ENCODE assay signal across 8 cellular contexts in the genomic region with DNA sequence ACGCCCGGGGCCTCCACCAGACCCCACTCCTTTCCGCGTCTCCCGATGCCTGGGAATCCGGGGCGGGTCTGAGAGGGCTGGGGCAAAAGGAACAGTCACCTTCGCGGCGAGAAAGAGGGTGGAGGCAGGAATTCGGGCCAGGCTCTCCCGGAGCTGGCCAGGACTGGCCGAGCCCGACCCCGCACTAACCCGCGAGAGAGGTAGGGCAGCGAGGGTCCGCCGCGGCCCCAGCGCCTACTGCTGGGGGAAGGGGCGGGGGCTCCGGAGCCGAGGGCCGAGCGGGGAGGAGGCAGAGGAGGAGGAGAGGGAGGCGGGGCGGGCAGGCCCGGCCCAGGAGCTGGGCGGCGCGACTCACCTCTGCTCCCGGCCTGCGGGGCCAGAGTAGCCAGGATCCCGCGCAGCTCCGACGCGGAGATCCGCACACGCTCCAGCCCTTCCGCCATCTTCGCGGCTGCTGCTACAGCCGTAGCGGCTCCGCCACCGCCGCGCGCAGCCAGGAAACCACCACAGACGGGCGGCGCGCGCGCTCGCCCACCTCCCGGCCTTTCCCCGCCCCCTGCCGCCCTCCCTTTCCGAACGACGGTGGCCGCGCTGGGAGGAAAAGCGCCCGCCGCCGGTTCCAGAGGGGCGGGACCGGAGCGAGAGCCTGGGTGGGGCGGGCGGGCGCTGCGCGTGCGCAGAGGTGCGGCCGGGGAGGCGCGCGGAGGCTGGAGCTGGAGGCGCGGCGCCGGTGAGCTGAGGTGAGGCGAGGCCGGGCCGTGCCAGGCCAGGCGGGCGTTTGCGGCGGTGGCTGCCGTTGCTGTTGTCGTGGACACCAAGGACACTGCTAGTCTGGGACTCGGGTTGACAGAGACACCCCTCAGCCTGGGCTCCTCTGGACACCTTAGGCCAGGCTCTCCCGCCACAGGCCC. TPM values are rescaled to one million over a fixed set of nuclear protein-coding genes. Genes with fewer than 3 reads are reported as not detected.
DNase-seq lines count a peak whose midpoint lies in the region; ATAC-seq, FAIRE-seq and TF ChIP-seq lines count a peak whose summit lies in the region.

A gene (minus strand): TSS at position 508 of the 911 bp plus-strand sequence. CDS start 65 bp downstream, at position 443.
A gene with protein sequence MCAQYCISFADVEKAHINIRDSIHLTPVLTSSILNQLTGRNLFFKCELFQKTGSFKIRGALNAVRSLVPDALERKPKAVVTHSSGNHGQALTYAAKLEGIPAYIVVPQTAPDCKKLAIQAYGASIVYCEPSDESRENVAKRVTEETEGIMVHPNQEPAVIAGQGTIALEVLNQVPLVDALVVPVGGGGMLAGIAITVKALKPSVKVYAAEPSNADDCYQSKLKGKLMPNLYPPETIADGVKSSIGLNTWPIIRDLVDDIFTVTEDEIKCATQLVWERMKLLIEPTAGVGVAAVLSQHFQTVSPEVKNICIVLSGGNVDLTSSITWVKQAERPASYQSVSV (plus strand): TSS at position 673 of the 911 bp plus-strand sequence. CDS start 11,611 bp downstream, outside the sequence.

- H3K4me3 ChIP-seq in heart right ventricle (peak within 1 kb of the TSS; percentile 76 to 99 (median 90)), upper lobe of left lung (peak within 1 kb of the TSS; percentile 81 to 91 (median 84))

- H3K9me3 ChIP-seq in heart right ventricle (no peaks in the 10 kb centered on the region), upper lobe of left lung (no peaks in the 10 kb centered on the region)

- DNase-seq in GM12892 (ENCODE audit: insufficient read length), result peak; percentile 98
- peak; percentile 84 for DNase-seq in NCI-H1092 treated with DMSO at 0.1 percent for 48 hours (lab: John Stamatoyannopoulos, UW)
- peak; percentile 73 for DNase-seq in amniotic epithelial cell (ENCODE audit: low read depth)
- peak; percentile 93 to 95 for DNase-seq in heart right ventricle
- peak; percentile 98 for DNase-seq in posterior vena cava (ENCODE audit: low spot score)
- DNase-seq in upper lobe of left lung, result peak; percentile 89 to 98

- no peak for TF ChIP-seq EP300 in upper lobe of left lung (IDR thresholded peaks at IDR 0.05)

- H3K36me3 ChIP-seq in heart right ventricle (peaks cover 0 to 26% (median 0%) of the 10 kb centered on the region in 9 donors), upper lobe of left lung (peaks cover 0 to 19% (median 13%) of the 10 kb centered on the region in 4 donors)

- intact Hi-C loops in T-helper 1 cell treated with Interleukin-12 subunit alpha and Interleukin-12 subunit beta and Interleukin-4 antibody, amounts not matched to agents 30 ng/mL and 1 ng/mL, for 36 hours (cut with micrococcal nuclease), result loop anchor here (1.0 to 5.0 kb wide), 10 partner anchors 33 to 586 kb away; a partner anchor contains a TSS
- intact Hi-C loops in heart right ventricle (cut with DNase I) (no loop called here), posterior vena cava (cut with DNase I) (no loop called here)

- peak; percentile 89 for TF ChIP-seq POLR2A in GM12892 (IDR thresholded peaks at IDR 0.05; ENCODE audit: low read depth, low read length)
- TF ChIP-seq POLR2A in upper lobe of left lung (IDR thresholded peaks at IDR 0.05), result peak in 3 of 4 donors; percentile 14 to 76 (median 49)

- 0% methylated on average over 73 to 97 of the region's 100 CpGs for WGBS in heart right ventricle, 2 donors
- 0 to 2% methylated on average over 14 to 48 of the region's 100 CpGs for WGBS in upper lobe of left lung, 2 donors

- peak; percentile 72 for ATAC-seq in HG02623 (IDR thresholded peaks at IDR 0.05; ENCODE audit: unreplicated experiment)
- ATAC-seq in heart right ventricle, result peak; percentile 97 to 98 (median 97)
- peak; percentile 96 to 99 for ATAC-seq in upper lobe of left lung (ENCODE audit: low FRiP score in 2 of 2)

- H3K4me1 ChIP-seq in heart right ventricle, result peaks cover 3 to 31% (median 22%) of the 10 kb centered on the region in 9 donors
- peaks cover 16 to 37% (median 19%) of the 10 kb centered on the region in 4 donors for H3K4me1 ChIP-seq in upper lobe of left lung

- H3K27ac ChIP-seq in heart right ventricle (peak within 1 kb of the TSS; percentile 88 to 97 (median 92)), upper lobe of left lung (peak within 1 kb of the TSS; percentile 88 to 93 (median 90))

- TF ChIP-seq CTCF in heart right ventricle (IDR thresholded peaks at IDR 0.05) (no peak), upper lobe of left lung (IDR thresholded peaks at IDR 0.05) (peak in 1 of 6 experiments; percentile 23)

- H3K27me3 ChIP-seq in heart right ventricle (no peaks in the 10 kb centered on the region), upper lobe of left lung (no peaks in the 10 kb centered on the region)

- peak; percentile 96 for FAIRE-seq in GM12892 (lab: Jason Lieb, UNC)

RNA-seq across cellular contexts. Expression of the first gene that starts in this region (rescaled TPM):
- 20.9 TPM for polyA plus RNA-seq in GM12892 (2012; ENCODE audit: missing spikeins)
- 42.1 and 47.9 TPM in 2 replicates for total RNA-seq in T-helper 1 cell treated with Interleukin-12 subunit alpha and Interleukin-12 subunit beta and Interleukin-4 antibody, amounts not matched to agents 30 ng/mL and 1 ng/mL, for 36 hours
- total RNA-seq in heart right ventricle (10 to 100 TPM; 13.6 to 28.1 (median 20.9) TPM), posterior vena cava (10 to 100 TPM; 36.2 to 43.8 TPM), upper lobe of left lung (100 to 1,000 TPM in 1 of 6 donors, 10 to 100 TPM in 5; 29.9 to 126 (median 30.5) TPM)
- polyA plus RNA-seq in heart right ventricle, result 10 to 100 TPM; 16.8 to 19.3 TPM

RNA-seq across cellular contexts. Expression of the second gene that starts in this region (rescaled TPM):
- 11.1 TPM for polyA plus RNA-seq in GM12892 (2012; ENCODE audit: missing spikeins)
- 18.7 and 19.0 TPM in 2 replicates for total RNA-seq in T-helper 1 cell treated with Interleukin-12 subunit alpha and Interleukin-12 subunit beta and Interleukin-4 antibody, amounts not matched to agents 30 ng/mL and 1 ng/mL, for 36 hours
- total RNA-seq in heart right ventricle (10 to 100 TPM in 5 of 10 donors, 1 to 10 TPM in 5; 5.3 to 16.0 (median 9.8) TPM), posterior vena cava (10 to 100 TPM in 1 of 2 donors, 1 to 10 TPM in 1; 7.4 to 10.9 TPM), upper lobe of left lung (10 to 100 TPM in 2 of 6 donors, 1 to 10 TPM in 4; 5.9 to 13.0 (median 8.5) TPM)
- polyA plus RNA-seq in heart right ventricle, result 1 to 10 TPM; 2.9 to 4.4 TPM

Comparison
In these comparisons a context has a peak if more than half of its experiments do, and no peak if none do; other contexts are left out.
1. Peak in every context shown above with its lines: DNase-seq, ATAC-seq, H3K4me3 ChIP-seq and H3K27ac ChIP-seq.